8 cellular contexts compared by ENCODE assay signal in the genomic region with DNA sequence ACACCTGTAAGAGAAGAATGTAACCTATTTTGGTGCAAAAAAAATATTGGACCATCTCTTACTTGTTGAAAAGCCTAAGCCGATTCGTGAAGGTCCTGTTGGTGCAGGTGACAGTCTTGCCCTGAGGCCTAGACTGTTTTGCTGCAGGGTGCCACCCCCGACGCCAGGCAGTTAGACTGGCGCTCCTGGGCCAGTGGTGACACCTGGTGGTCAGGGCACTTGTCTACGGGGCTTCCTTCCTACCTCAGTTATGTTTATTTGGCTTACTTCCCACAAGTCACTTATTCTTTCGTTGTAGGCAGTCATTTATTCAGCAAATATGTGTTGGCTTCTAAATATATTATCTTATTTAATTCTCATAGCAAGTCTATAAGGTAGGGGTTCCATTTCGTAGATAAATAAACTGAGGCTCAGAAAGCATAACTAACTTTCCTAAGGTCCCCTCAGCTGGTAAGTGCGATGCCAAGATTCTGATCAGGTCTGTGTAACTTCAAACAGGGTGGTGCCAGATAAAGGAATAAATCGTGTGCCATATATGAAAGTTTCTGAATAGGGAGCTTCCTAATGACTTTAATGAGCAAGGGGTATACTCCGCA. TPM values are rescaled to one million over a fixed set of nuclear protein-coding genes. Genes with fewer than 3 reads are reported as not detected.
DNase-seq lines count a peak whose midpoint lies in the region; ATAC-seq, FAIRE-seq and TF ChIP-seq lines count a peak whose summit lies in the region.

No MANE protein-coding gene starts in this region.

- H3K23ac ChIP-seq in IMR-90 (ENCODE audit: low read depth, low read length): no peak overlapping the region

- H3K27me3 ChIP-seq in IMR-90 (ENCODE audit: control insufficient read depth, insufficient read depth, low read length): no peaks in the 10 kb centered on the region; the same call in 1 of the 2 replicates
- H3K27me3 ChIP-seq in RWPE2 (ENCODE audit: insufficient read depth, poor library complexity, severe bottlenecking): no peaks in the 10 kb centered on the region
- H3K27me3 ChIP-seq in cardiac muscle cell: no peaks in the 10 kb centered on the region
- no peaks in the 10 kb centered on the region for H3K27me3 ChIP-seq in small intestine (ENCODE audit: control insufficient read depth in 2 of 2, insufficient read depth in 2 of 2, low read length in 2 of 2)

- POLR2A ChIA-PET in IMR-90 (lab: Charles Lee; ENCODE audit: unreplicated experiment): no interaction called here

- no peaks in the 10 kb centered on the region for H3K9me3 Mint-ChIP-seq in activated T-helper 2 cell treated with anti-CD3 and anti-CD28 coated beads, Interferon-gamma antibody, Interleukin-2, Interleukin-4, amounts not matched to agents 10 μg/mL and 5 μg/mL and 100 μg/mL, durations not matched to agents 14 hours and 24 hours and 36 hours

- no TSS peak for BruUV-seq in IMR-90 (replicated peaks; lab: Mats Ljungman, UMichigan)

- no peak overlapping the region for H3K14ac ChIP-seq in IMR-90 (replicated peaks; ENCODE audit: low read depth, low read length)

- 64% methylated on average over 3 of the region's 11 CpGs; no CpG with 5 or more reads in 1 of the 2 experiments for WGBS in IMR-90 (ENCODE audit: extremely low coverage in 2 of 2, insufficient read length in 1 of 2), 2 experiments
- 24 to 39% (median 32%) methylated on average over 11 of the region's 11 CpGs for WGBS in small intestine, 3 donors

- H3K9me3 ChIP-seq in IMR-90 (ENCODE audit: control insufficient read depth, insufficient read depth, low read length): no peaks in the 10 kb centered on the region
- no peaks in the 10 kb centered on the region for H3K9me3 ChIP-seq in RWPE2 (ENCODE audit: severe bottlenecking)
- H3K9me3 ChIP-seq in cardiac muscle cell (ENCODE audit: low read depth): no peaks in the 10 kb centered on the region
- no peaks in the 10 kb centered on the region for H3K9me3 ChIP-seq in small intestine (ENCODE audit: control insufficient read depth, low read depth)

- H2BK15ac ChIP-seq in IMR-90 (ENCODE audit: low read depth, low read length): no peak overlapping the region

- no peak overlapping the region for H3K18ac ChIP-seq in IMR-90 (ENCODE audit: low read depth, low read length)

- H3K36me3 ChIP-seq in IMR-90 (ENCODE audit: control insufficient read depth, insufficient read depth, low read length): no peaks in the 10 kb centered on the region
- no peaks in the 10 kb centered on the region for H3K36me3 ChIP-seq in RWPE2 (ENCODE audit: low read depth)
- H3K36me3 ChIP-seq in cardiac muscle cell: no peaks in the 10 kb centered on the region
- no peaks in the 10 kb centered on the region for H3K36me3 ChIP-seq in small intestine (ENCODE audit: control insufficient read depth in 2 of 2, insufficient read depth in 2 of 2, low read length in 2 of 2)

- H3K79me1 ChIP-seq in IMR-90 (ENCODE audit: low read depth in 1 of 2, low read length in 2 of 2): peaks cover 11 to 40% of the 10 kb centered on the region in 2 experiments

- H2AK9ac ChIP-seq in IMR-90 (replicated peaks; ENCODE audit: low read depth, low read length, poor library complexity): no peak overlapping the region

- no peak overlapping the region for H4K8ac ChIP-seq in IMR-90 (ENCODE audit: low read depth in 2 of 2, low read length in 2 of 2)

- dilution Hi-C loops in IMR-90 (cut with HindIII; ENCODE audit: low sequenced_read_pairs, unreplicated experiment): no loop called here

- intact Hi-C loops in IMR-90 (cut with micrococcal nuclease): no loop called here
- intact Hi-C loops in activated T-helper 2 cell treated with anti-CD3 and anti-CD28 coated beads, Interferon-gamma antibody, Interleukin-2, Interleukin-4, amounts not matched to agents 10 μg/mL and 5 μg/mL and 100 μg/mL, durations not matched to agents 14 hours and 24 hours and 36 hours (cut with micrococcal nuclease): loop anchor here (1.0 to 2.0 kb wide), 3 partner anchors 50 to 81 kb away; no protein-coding TSS in a partner anchor

- H3K36me3 Mint-ChIP-seq in activated T-helper 2 cell treated with anti-CD3 and anti-CD28 coated beads, Interferon-gamma antibody, Interleukin-2, Interleukin-4, amounts not matched to agents 10 μg/mL and 5 μg/mL and 100 μg/mL, durations not matched to agents 14 hours and 24 hours and 36 hours (ENCODE audit: low read depth): no peaks in the 10 kb centered on the region

- no peak overlapping the region for H4K5ac ChIP-seq in IMR-90 (ENCODE audit: low read depth, low read length)

- H3K4me1 ChIP-seq in IMR-90 (ENCODE audit: control insufficient read depth, insufficient read depth, low read length) (no peaks in the 10 kb centered on the region; the same call in 1 of the 2 replicates), RWPE2 (ENCODE audit: insufficient read depth, poor library complexity, severe bottlenecking) (peaks cover 4% of the 10 kb centered on the region), cardiac muscle cell (ENCODE audit: low read depth) (peaks cover 17% of the 10 kb centered on the region), small intestine (ENCODE audit: control insufficient read depth in 2 of 2, insufficient read depth in 1 of 2, low read depth in 1 of 2, low read length in 1 of 2) (peaks cover 0 to 5% of the 10 kb centered on the region in 2 donors)

- H3K4me3 ChIP-seq in IMR-90 (ENCODE audit: insufficient read depth, low read depth, low read length) (no peak overlapping the region), RWPE2 (ENCODE audit: severe bottlenecking) (no peak overlapping the region), cardiac muscle cell (no peak overlapping the region), small intestine (ENCODE audit: low read depth in 1 of 2, low read length in 2 of 2) (peak overlapping the region in 1 of 2 donors; percentile 15)

- DNase-seq in Daoy (ENCODE audit: low read depth) (peak; percentile 83), IMR-90 (no peak), RWPE2 (ENCODE audit: low spot score) (peak; percentile 56), cardiac muscle cell (ENCODE audit: low read depth in 1 of 2, low spot score in 1 of 2) (peak; percentile 42 to 53), small intestine (peak; percentile 89), epidermal melanocyte (ENCODE audit: insufficient read length, low spot score) (no peak)
- DNase-seq in activated T-helper 2 cell treated with anti-CD3 and anti-CD28 coated beads, Interferon-gamma antibody, Interleukin-2, Interleukin-4, amounts not matched to agents 10 μg/mL and 5 μg/mL and 100 μg/mL, durations not matched to agents 14 hours and 24 hours and 36 hours (ENCODE audit: low spot score): peak; percentile 74

- ATAC-seq in GM21528 (IDR thresholded peaks at IDR 0.05; ENCODE audit: low FRiP score, unreplicated experiment) (peak; percentile 29), IMR-90 (ENCODE audit: low read depth) (no peak), RWPE2 (ENCODE audit: low read depth) (peak; percentile 66)

- H3K27me3 Mint-ChIP-seq in activated T-helper 2 cell treated with anti-CD3 and anti-CD28 coated beads, Interferon-gamma antibody, Interleukin-2, Interleukin-4, amounts not matched to agents 10 μg/mL and 5 μg/mL and 100 μg/mL, durations not matched to agents 14 hours and 24 hours and 36 hours (ENCODE audit: low read depth): no peaks in the 10 kb centered on the region

- H2BK20ac ChIP-seq in IMR-90 (ENCODE audit: low read depth, low read length): no peak overlapping the region

- no peak overlapping the region for H4K91ac ChIP-seq in IMR-90 (ENCODE audit: insufficient read depth, low read depth, low read length)

- no peak for TF ChIP-seq POLR2A in IMR-90 (IDR thresholded peaks at IDR 0.05; ENCODE audit: low read depth, low read length)

- H3K56ac ChIP-seq in IMR-90 (ENCODE audit: extremely low read depth, insufficient read depth, low read length): no peak overlapping the region

- no peak overlapping the region for H3K4ac ChIP-seq in IMR-90 (ENCODE audit: low read depth, low read length)

- peaks cover 34% of the 10 kb centered on the region for H3K4me1 Mint-ChIP-seq in activated T-helper 2 cell treated with anti-CD3 and anti-CD28 coated beads, Interferon-gamma antibody, Interleukin-2, Interleukin-4, amounts not matched to agents 10 μg/mL and 5 μg/mL and 100 μg/mL, durations not matched to agents 14 hours and 24 hours and 36 hours (ENCODE audit: low read depth)

- in situ Hi-C loops in IMR-90 (cut with MboI; ENCODE audit: low sequenced_read_pairs): no loop called here

- CTCF ChIA-PET in IMR-90 (lab: Yijun Ruan, JAX): interaction anchor here (0.6 to 3.2 kb wide), 6 partner anchors 14 to 85 kb away, joined by 3 to 13 read pairs (median 4); no protein-coding TSS in a partner anchor

- no peak overlapping the region for H3K9ac ChIP-seq in IMR-90 (ENCODE audit: low read depth, low read length)

- no peak for FAIRE-seq in small intestine (lab: Jason Lieb, UNC)

- no peaks in the 10 kb centered on the region for H4K20me1 ChIP-seq in IMR-90 (ENCODE audit: insufficient read depth, low read length)

- H3K9me1 ChIP-seq in IMR-90 (ENCODE audit: insufficient read depth, low read length): peaks cover 2% of the 10 kb centered on the region; the same call in 1 of the 2 replicates

- H2BK120ac ChIP-seq in IMR-90 (ENCODE audit: low read depth, low read length): no peak overlapping the region

- H3K4me3 Mint-ChIP-seq in activated T-helper 2 cell treated with anti-CD3 and anti-CD28 coated beads, Interferon-gamma antibody, Interleukin-2, Interleukin-4, amounts not matched to agents 10 μg/mL and 5 μg/mL and 100 μg/mL, durations not matched to agents 14 hours and 24 hours and 36 hours (ENCODE audit: low read depth): peak overlapping the region; percentile 48

- H3K27ac ChIP-seq in IMR-90 (ENCODE audit: insufficient read depth, low read length) (no peak overlapping the region), RWPE2 (ENCODE audit: poor library complexity, severe bottlenecking) (no peak overlapping the region), cardiac muscle cell (no peak overlapping the region), small intestine (ENCODE audit: low read depth in 1 of 2, low read length in 1 of 2) (no peak overlapping the region)

- 0 out of 2 replicates have a peak, but pooled peaks have one; percentile 17 for TF ChIP-seq RAD21 in IMR-90 (IDR thresholded peaks at IDR 0.05; ENCODE audit: low read length)

- no peak overlapping the region for H2AK5ac ChIP-seq in IMR-90 (ENCODE audit: low read depth, low read length)

- no peak overlapping the region for H3K4me2 ChIP-seq in IMR-90 (ENCODE audit: low read depth, low read length)

- H2BK5ac ChIP-seq in IMR-90 (ENCODE audit: low read depth, low read length, poor library complexity, severe bottlenecking): no peak overlapping the region

- H3K27ac Mint-ChIP-seq in activated T-helper 2 cell treated with anti-CD3 and anti-CD28 coated beads, Interferon-gamma antibody, Interleukin-2, Interleukin-4, amounts not matched to agents 10 μg/mL and 5 μg/mL and 100 μg/mL, durations not matched to agents 14 hours and 24 hours and 36 hours: no peak overlapping the region

- TF ChIP-seq CTCF in IMR-90 (conservative IDR thresholded peaks at IDR 0.05; ENCODE audit: low read depth, low read length) (peak; percentile 26; the same call in 1 of the 2 replicates), RWPE2 (IDR thresholded peaks at IDR 0.05; ENCODE audit: poor library complexity, severe bottlenecking) (peak; percentile 84), cardiac muscle cell (IDR thresholded peaks at IDR 0.05; ENCODE audit: low read depth, low read length) (peak; percentile 50)

- H2AFZ ChIP-seq in IMR-90 (replicated peaks; ENCODE audit: low read length, poor library complexity): no peak overlapping the region

RNA-seq across cellular contexts. Expression of a gene that starts 1.9 kb away (rescaled TPM):
- total RNA-seq in Daoy (2014; rRNA removed; shearing (Covaris generic)): 13.4 and 14.2 TPM in 2 replicates
- total RNA-seq in IMR-90 (2012; rRNA removed): 4.8 and 5.8 TPM in 2 replicates
- polyA plus RNA-seq in IMR-90 (2012; rRNA removed): 1.4 and 1.7 TPM in 2 replicates
- polyA plus RNA-seq in IMR-90 (2012; cell fraction: cytosol; rRNA removed): 0.26 and 0.34 TPM in 2 replicates
- polyA plus RNA-seq in IMR-90 (2012; cell fraction: nucleus; rRNA removed; ENCODE audit: low replicate concordance): 0.36 and 2.0 TPM in 2 replicates
- total RNA-seq in activated T-helper 2 cell treated with anti-CD3 and anti-CD28 coated beads, Interferon-gamma antibody, Interleukin-2, Interleukin-4, amounts not matched to agents 10 μg/mL and 5 μg/mL and 100 μg/mL, durations not matched to agents 14 hours and 24 hours and 36 hours: 25.4 and 26.4 TPM in 2 replicates
- 9.7 and 12.2 TPM in 2 replicates for total RNA-seq in cardiac muscle cell
- polyA plus RNA-seq in cardiac muscle cell: 5.4 and 11.3 TPM in 2 replicates
- 10 to 100 TPM in 1 of 3 donors, 1 to 10 TPM in 2; 7.8 to 10.9 (median 8.3) TPM for polyA plus RNA-seq in small intestine

Comparison
In these comparisons a context has a peak if more than half of its experiments do, and no peak if none do; other contexts are left out.
1. DNase-seq: peak in Daoy (single experiment), RWPE2 (single experiment), activated T-helper 2 cell treated with anti-CD3 and anti-CD28 coated beads, Interferon-gamma antibody, Interleukin-2, Interleukin-4, amounts not matched to agents 10 μg/mL and 5 μg/mL and 100 μg/mL, durations not matched to agents 14 hours and 24 hours and 36 hours (single experiment), cardiac muscle cell (2 of 2) and small intestine (single experiment); none in IMR-90 (single experiment) and epidermal melanocyte (single experiment).
2. CTCF ChIP-seq: peak in every context shown above with its lines; median percentile 84 in RWPE2; 50 in cardiac muscle cell; 26 in IMR-90.